29 cellular contexts compared by ENCODE assay signal in the genomic region with DNA sequence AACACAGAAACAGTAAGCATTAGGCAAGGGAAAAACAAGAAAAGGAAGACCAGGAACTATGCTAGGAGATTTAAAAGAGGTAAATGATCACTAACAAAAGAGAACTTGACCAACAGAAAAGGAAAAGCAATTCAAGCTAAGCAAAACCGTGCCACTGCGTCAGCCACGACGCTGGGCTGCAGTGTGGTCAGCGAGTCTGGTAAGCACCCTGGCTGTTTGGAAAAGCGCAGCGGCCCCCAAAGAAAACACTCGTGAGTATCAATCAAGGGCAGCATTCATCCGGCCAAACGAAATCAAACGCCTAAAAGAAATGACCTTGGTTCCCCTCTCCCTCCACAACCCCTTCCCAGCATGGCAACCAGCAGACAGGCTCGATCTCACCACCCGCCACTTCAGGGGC. TPM values are rescaled to one million over a fixed set of nuclear protein-coding genes. Genes with fewer than 3 reads are reported as not detected.
DNase-seq lines count a peak whose midpoint lies in the region; ATAC-seq, FAIRE-seq and TF ChIP-seq lines count a peak whose summit lies in the region.
"Had no signal": no experiment of that assay in that cellular context is flagged by ENCODE, and none has a peak within 500 bp of the region (broad histone marks: within the 10 kb centered on the region; RNA-seq: fewer than 3 reads in every experiment).

No MANE protein-coding gene starts in this region.

- ATAC-seq in HepG2 (no peak), right lobe of liver (no peak), Right ventricle myocardium inferior (no peak), HG02678 (IDR thresholded peaks at IDR 0.05; ENCODE audit: unreplicated experiment) (no peak)
- ATAC-seq: activated T-cell treated with anti-CD3 and anti-CD28 coated beads, Interleukin-2, amount 50 U/mL, for 4 hours; body of pancreas; left lung; natural killer cell; stimulated activated naive CD8-positive, alpha-beta T cell treated with anti-CD3 and anti-CD28 coated beads, Interleukin-15, Interleukin-2, amounts not matched to agents 100 U/mL and 50 U/mL, for 24 hours had no signal

- H3K9ac ChIP-seq in HepG2 (ENCODE audit: insufficient read depth, low read depth, low read length): no peak overlapping the region
- H3K9ac ChIP-seq in endodermal cell (ENCODE audit: extremely low read depth, low read length, poor library complexity, severe bottlenecking): no peak overlapping the region
- H3K9ac ChIP-seq: parathyroid adenoma had no signal

- no peak for TF ChIP-seq RAD21 in HepG2 (CRISPR knock-in tag; IDR thresholded peaks at IDR 0.05)

- no peaks in the 10 kb centered on the region for H3K27me3 ChIP-seq in HepG2 (ENCODE audit: control insufficient read depth in 1 of 2, insufficient read depth in 2 of 2, low read length in 2 of 2)
- no peaks in the 10 kb centered on the region for H3K27me3 ChIP-seq in right lobe of liver
- H3K27me3 ChIP-seq in endodermal cell (ENCODE audit: control insufficient read depth, insufficient read depth, low read length, poor library complexity, severe bottlenecking): no peaks in the 10 kb centered on the region
- H3K27me3 ChIP-seq: body of pancreas, left lung had no signal

- H3K27ac ChIP-seq in HepG2 (ENCODE audit: extremely low read length, insufficient read depth, low read length) (peak overlapping the region; percentile 6), right lobe of liver (no peak overlapping the region), endodermal cell (ENCODE audit: low read depth, low read length) (no peak overlapping the region)
- H3K27ac ChIP-seq: epithelial cell of prostate, parathyroid adenoma, SK-N-MC had no signal

- TF ChIP-seq POLR2A in HepG2 (IDR thresholded peaks at IDR 0.05; ENCODE audit: insufficient read depth in 1 of 2, low read depth in 2 of 2, low read length in 2 of 2): no peak
- TF ChIP-seq POLR2A in right lobe of liver (IDR thresholded peaks at IDR 0.05): no peak

- CTCF ChIA-PET in HepG2 (lab: Yijun Ruan, JAX; ENCODE audit: low intra/inter-chr PET ratio, low total read pairs): no interaction called here

- no peak overlapping the region for H2AFZ ChIP-seq in HepG2 (ENCODE audit: low read length)
- H2AFZ ChIP-seq: parathyroid adenoma had no signal

- H3K79me2 ChIP-seq in HepG2 (ENCODE audit: insufficient read depth, low read length): peaks cover 77% of the 10 kb centered on the region

- no peaks in the 10 kb centered on the region for H3K27me3 Mint-ChIP-seq in endodermal cell (ENCODE audit: insufficient read depth)
- H3K27me3 Mint-ChIP-seq in neural crest cell (ENCODE audit: low read depth): no peaks in the 10 kb centered on the region
- no peaks in the 10 kb centered on the region for H3K27me3 Mint-ChIP-seq in type B pancreatic cell
- H3K27me3 Mint-ChIP-seq: activated B cell treated with CpG ODN at 0.5 μM for 24 hours; activated CD4-positive, alpha-beta T cell treated with anti-CD3 and anti-CD28 coated beads, Interleukin-2, amount 10 ng/mL, durations not matched to agents 7 days and 5 days; CD4-positive, CD25-positive, alpha-beta regulatory T cell had no signal

- TF ChIP-seq CTCF in HepG2 (CRISPR knock-in tag; IDR thresholded peaks at IDR 0.05) (no peak), right lobe of liver (IDR thresholded peaks at IDR 0.05) (no peak), endodermal cell (conservative IDR thresholded peaks at IDR 0.05) (no peak), neural crest cell (conservative IDR thresholded peaks at IDR 0.05) (no peak), type B pancreatic cell (conservative IDR thresholded peaks at IDR 0.05) (no peak)

- H3K9me3 ChIP-seq in HepG2 (ENCODE audit: low read length) (no peaks in the 10 kb centered on the region), right lobe of liver (no peaks in the 10 kb centered on the region), endodermal cell (ENCODE audit: control insufficient read depth, low read length) (no peaks in the 10 kb centered on the region)
- H3K9me3 ChIP-seq: body of pancreas, left lung had no signal

- H3K9me3 Mint-ChIP-seq in endodermal cell (no peaks in the 10 kb centered on the region), neural crest cell (no peaks in the 10 kb centered on the region), type B pancreatic cell (no peaks in the 10 kb centered on the region)
- H3K9me3 Mint-ChIP-seq: activated B cell treated with CpG ODN at 0.5 μM for 24 hours; activated CD4-positive, alpha-beta T cell treated with anti-CD3 and anti-CD28 coated beads, Interleukin-2, amount 10 ng/mL, durations not matched to agents 7 days and 5 days; activated T-cell treated with anti-CD3 and anti-CD28 coated beads, Interleukin-2, amount 50 U/mL, for 4 hours; CD4-positive, CD25-positive, alpha-beta regulatory T cell; natural killer cell had no signal

- H3K36me3 Mint-ChIP-seq in endodermal cell (ENCODE audit: low read depth) (peaks cover 3% of the 10 kb centered on the region), neural crest cell (ENCODE audit: low read depth) (peaks cover 4% of the 10 kb centered on the region), type B pancreatic cell (no peaks in the 10 kb centered on the region)
- H3K36me3 Mint-ChIP-seq: natural killer cell had no signal

- peak overlapping the region; percentile 84 for H3K27ac Mint-ChIP-seq in endodermal cell
- peak overlapping the region; percentile 66 for H3K27ac Mint-ChIP-seq in neural crest cell (ENCODE audit: unreplicated experiment)
- peak overlapping the region; percentile 3 for H3K27ac Mint-ChIP-seq in type B pancreatic cell
- H3K27ac Mint-ChIP-seq: activated CD4-positive, alpha-beta T cell treated with anti-CD3 and anti-CD28 coated beads, Interleukin-2, amount 10 ng/mL, durations not matched to agents 7 days and 5 days; natural killer cell had no signal

- H3K4me1 Mint-ChIP-seq in endodermal cell: peaks cover 41% of the 10 kb centered on the region
- peaks cover 42% of the 10 kb centered on the region for H3K4me1 Mint-ChIP-seq in neural crest cell
- peaks cover 36% of the 10 kb centered on the region for H3K4me1 Mint-ChIP-seq in type B pancreatic cell (ENCODE audit: unreplicated experiment)

- in situ Hi-C loops in HepG2 (cut with HindIII; ENCODE audit: extremely low pct_ligation_motif_present, low pct_unique_long_range_greater_than_20kb): no loop called here

- FAIRE-seq in HepG2 (lab: Jason Lieb, UNC): no peak
- FAIRE-seq: A204.1, HTR-8/SVneo, islet of Langerhans had no signal

- H3K4me1 ChIP-seq in HepG2 (ENCODE audit: insufficient read depth, low read length) (peaks cover 77% of the 10 kb centered on the region), right lobe of liver (no peaks in the 10 kb centered on the region), endodermal cell (ENCODE audit: control insufficient read depth, insufficient read depth, low read length) (peaks cover 4% of the 10 kb centered on the region)
- H3K4me1 ChIP-seq: parathyroid adenoma had no signal

- peaks cover 0 to 3% of the 10 kb centered on the region in 2 experiments; a peak in 1 of 5 replicates for H3K36me3 ChIP-seq in HepG2 (replicated peaks in 1 of 2; ENCODE audit: control insufficient read depth in 1 of 2, insufficient read depth in 2 of 2, low read length in 2 of 2)
- no peaks in the 10 kb centered on the region for H3K36me3 ChIP-seq in right lobe of liver
- H3K36me3 ChIP-seq in endodermal cell (ENCODE audit: control insufficient read depth, insufficient read depth, low read length): peaks cover 13% of the 10 kb centered on the region
- H3K36me3 ChIP-seq: left lung had no signal

- no peak for TF ChIP-seq EP300 in HepG2 (IDR thresholded peaks at IDR 0.05; ENCODE audit: low read depth in 2 of 2, low read length in 2 of 2)
- TF ChIP-seq EP300 in HepG2 (CRISPR knock-in tag; IDR thresholded peaks at IDR 0.05; ENCODE audit: borderline replicate concordance): no peak

- 95% methylated on average over 13 of the region's 13 CpGs for WGBS in HepG2 (ENCODE audit: low lambda C conversion rate)
- WGBS in right lobe of liver (ENCODE audit: insufficient coverage, low coverage, low lambda C conversion rate, missing lambda C conversion rate): 95% methylated on average over 4 of the region's 13 CpGs
- 79 to 90% methylated on average over 6 to 13 of the region's 13 CpGs for WGBS in endodermal cell (ENCODE audit: insufficient coverage in 1 of 2, insufficient read length in 1 of 2), 2 experiments

- POLR2A ChIA-PET in HepG2 (lab: Yijun Ruan, JAX): no interaction called here

- no peak overlapping the region for H3K4me3 Mint-ChIP-seq in endodermal cell
- H3K4me3 Mint-ChIP-seq in neural crest cell: peak overlapping the region; percentile 12
- peak overlapping the region; percentile 35 for H3K4me3 Mint-ChIP-seq in type B pancreatic cell
- H3K4me3 Mint-ChIP-seq: activated B cell treated with CpG ODN at 0.5 μM for 24 hours; activated CD4-positive, alpha-beta T cell treated with anti-CD3 and anti-CD28 coated beads, Interleukin-2, amount 10 ng/mL, durations not matched to agents 7 days and 5 days; activated T-cell treated with anti-CD3 and anti-CD28 coated beads, Interleukin-2, amount 50 U/mL, for 4 hours; natural killer cell had no signal

- BruUV-seq in HepG2 (replicated peaks; lab: Mats Ljungman, UMichigan): no TSS peak

- intact Hi-C loops in HepG2 (cut with micrococcal nuclease; ENCODE audit: unreplicated experiment): no loop called here
- intact Hi-C loops in right lobe of liver (cut with DNase I): loop anchor here in 1 of 2 donors (10.0 kb wide), 1 partner anchor 111 kb away; no protein-coding TSS in a partner anchor
- intact Hi-C loops in Right ventricle myocardium inferior (cut with DNase I): no loop called here

- DNase-seq in HepG2 (ENCODE audit: low spot score): no peak
- no peak for DNase-seq in right lobe of liver
- no peak for DNase-seq in endodermal cell
- no peak for DNase-seq in neural crest cell (ENCODE audit: low read depth, low spot score)
- no peak for DNase-seq in type B pancreatic cell (ENCODE audit: extremely low spot score, unreplicated experiment)
- DNase-seq in Right ventricle myocardium inferior (ENCODE audit: missing footprints): no peak
- no peak for DNase-seq in NCI-H1930 (lab: John Stamatoyannopoulos, UW)
- DNase-seq: activated B cell treated with CpG ODN at 0.5 μM for 24 hours; activated CD4-positive, alpha-beta T cell treated with anti-CD3 and anti-CD28 coated beads, Interleukin-2, amount 10 ng/mL, durations not matched to agents 7 days and 5 days; activated gamma-delta T cell treated with Interleukin-2 at 50 U/mL for 16 hours; activated T-cell treated with anti-CD3 and anti-CD28 coated beads, Interleukin-2, amount 50 U/mL, for 4 hours; body of pancreas; CD4-positive, CD25-positive, alpha-beta regulatory T cell; KBM-7; left lung; natural killer cell; NCI-H1105; NCI-H526; OCI-M1; stimulated activated CD4-positive, alpha-beta T cell treated with anti-CD3 and anti-CD28 coated beads, Interleukin-1b, Interleukin-23, amount 100 ng/mL, for 48 hours; stimulated activated naive CD8-positive, alpha-beta T cell treated with anti-CD3 and anti-CD28 coated beads, Interleukin-15, Interleukin-2, amounts not matched to agents 100 U/mL and 50 U/mL, for 24 hours; T-helper 1 cell had no signal

- H4K20me1 ChIP-seq in HepG2 (ENCODE audit: insufficient read depth, low read length): peaks cover 29% of the 10 kb centered on the region

- no peak overlapping the region for H3K4me3 ChIP-seq in HepG2 (replicated peaks in 1 of 3; ENCODE audit: insufficient read depth in 1 of 3, low read depth in 2 of 3, low read length in 3 of 3)
- no peak overlapping the region for H3K4me3 ChIP-seq in right lobe of liver
- no peak overlapping the region for H3K4me3 ChIP-seq in endodermal cell (ENCODE audit: low read length)
- H3K4me3 ChIP-seq: body of pancreas, left lung, SK-N-MC had no signal

- H3K4me2 ChIP-seq in HepG2 (ENCODE audit: low read depth, low read length): no peak overlapping the region

RNA-seq across cellular contexts. Expression of gene PACSIN2, which starts 28.8 kb away (rescaled TPM):
- total RNA-seq in HepG2 (2016; rRNA removed; fragmentation: Illumina TruSeq; extraction: Trizol) (54.1 and 65.1 TPM in 2 replicates), right lobe of liver (10 to 100 TPM; 21.4 to 67.0 (median 47.1) TPM), endodermal cell (10 to 100 TPM; 60.7 to 61.4 TPM), neural crest cell (76.1 and 79.4 TPM in 2 replicates), type B pancreatic cell (ENCODE audit: low replicate concordance) (53.4 and 89.1 TPM in 2 replicates), Right ventricle myocardium inferior (64.9 TPM)
- total RNA-seq in HepG2 (2016; cell fraction: cytosol; rRNA removed; fragmentation: Illumina TruSeq; extraction: Trizol; ENCODE audit: low read depth): 5.4 and 5.7 TPM in 2 replicates
- total RNA-seq in HepG2 (2016; cell fraction: insoluble cytoplasmic fraction; rRNA removed; fragmentation: Illumina TruSeq; extraction: Trizol): 53.7 and 62.1 TPM in 2 replicates
- total RNA-seq in HepG2 (2016; cell fraction: membrane; rRNA removed; fragmentation: Illumina TruSeq; extraction: Trizol): 15.4 and 16.7 TPM in 2 replicates
- 35.2 and 37.4 TPM in 2 replicates for total RNA-seq in HepG2 (2016; cell fraction: nucleus; rRNA removed; fragmentation: Illumina TruSeq; extraction: Trizol)
- polyA plus RNA-seq in HepG2 (2011; rRNA removed): 64.1 and 68.8 TPM in 2 replicates
- 70.2 and 76.7 TPM in 2 replicates for polyA plus RNA-seq in HepG2 (2011; cell fraction: cytosol; rRNA removed)
- 42.1 and 45.1 TPM in 2 replicates for polyA plus RNA-seq in HepG2 (2011; cell fraction: nucleus; rRNA removed)
- 42.2 and 49.5 TPM in 2 replicates for polyA plus RNA-seq in HepG2 (2012)
- polyA plus RNA-seq in HepG2 (2016; cell fraction: cytosol; fragmentation: Illumina TruSeq; extraction: Trizol; ENCODE audit: low read depth): 3.1 and 3.5 TPM in 2 replicates
- 60.9 and 68.0 TPM in 2 replicates for polyA plus RNA-seq in HepG2 (2016; cell fraction: insoluble cytoplasmic fraction; fragmentation: Illumina TruSeq; extraction: Trizol; ENCODE audit: low read depth)
- 8.6 and 9.2 TPM in 2 replicates for polyA plus RNA-seq in HepG2 (2016; cell fraction: membrane; fragmentation: Illumina TruSeq; extraction: Trizol; ENCODE audit: low read depth)
- 40.7 and 42.6 TPM in 2 replicates for polyA plus RNA-seq in HepG2 (2016; cell fraction: nucleus; fragmentation: Illumina TruSeq; extraction: Trizol; ENCODE audit: insufficient read depth, low read depth)
- polyA minus RNA-seq in HepG2 (2011; rRNA and poly(A)+ RNA removed; ENCODE audit: low replicate concordance): 20.8 and 43.5 TPM in 2 replicates
- polyA minus RNA-seq in HepG2 (2011; cell fraction: cytosol; rRNA and poly(A)+ RNA removed): 26.2 and 26.4 TPM in 2 replicates
- polyA minus RNA-seq in HepG2 (2011; cell fraction: nucleus; rRNA and poly(A)+ RNA removed): 29.3 and 33.6 TPM in 2 replicates
- 47.8 TPM for polyA plus RNA-seq in endodermal cell (2013, experiment 1 of 2)
- 50.9 TPM for polyA plus RNA-seq in endodermal cell (2013, experiment 2 of 2)

Comparison
In these comparisons a context has a peak if more than half of its experiments do, and no peak if none do; other contexts are left out.
1. H3K27ac Mint-ChIP-seq: peak in every context shown above with its lines; median percentile 84 in endodermal cell; 66 in neural crest cell; 3 in type B pancreatic cell.